Comparison of ENCODE assay signal across 8 cellular contexts in the genomic region with DNA sequence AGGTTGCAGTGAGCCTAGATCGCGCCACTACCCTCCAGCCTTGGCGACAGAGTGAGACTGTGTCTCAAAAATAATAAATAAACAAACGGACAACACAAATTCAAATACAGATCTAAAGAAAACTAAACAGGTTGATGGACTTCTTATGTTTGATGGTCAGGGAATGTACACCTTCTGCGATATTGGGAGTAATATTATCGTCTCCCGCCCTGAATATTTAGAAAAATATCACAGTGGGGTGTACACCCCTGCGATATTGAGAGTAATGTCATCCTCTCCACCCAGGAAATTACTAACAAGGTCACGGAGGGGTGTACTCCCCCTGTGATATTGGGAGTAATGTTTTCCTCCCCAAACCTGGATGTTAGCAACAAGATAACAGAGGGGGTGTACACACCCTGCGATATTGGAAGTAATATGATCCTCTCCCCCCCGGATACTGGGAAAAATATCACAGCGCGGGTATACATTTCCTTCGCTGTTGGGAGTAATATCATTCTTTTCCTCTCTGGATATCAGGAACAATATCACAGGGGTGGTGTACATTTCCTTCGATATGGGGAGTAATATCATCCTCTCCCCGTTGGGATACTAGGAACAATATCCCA. TPM values are rescaled to one million over a fixed set of nuclear protein-coding genes. Genes with fewer than 3 reads are reported as not detected.
DNase-seq lines count a peak whose midpoint lies in the region; ATAC-seq and TF ChIP-seq lines count a peak whose summit lies in the region.

No MANE protein-coding gene starts in this region.

- no peaks in the 10 kb centered on the region for H3K9me3 Mint-ChIP-seq in Caco-2 (ENCODE audit: unreplicated experiment)

- H3K4me2 ChIP-seq in PC-9 (peak overlapping the region; percentile 92), parathyroid adenoma (ENCODE audit: low read length) (peak overlapping the region; percentile 98)

- CTCF ChIA-PET in Caco-2 (lab: Charles Lee), result no interaction called here
- CTCF ChIA-PET in PC-9 (lab: Charles Lee), result no interaction called here

- H3K27me3 ChIP-seq in Caco-2 (replicated peaks; ENCODE audit: control insufficient read depth, insufficient read depth, low read length) (no peaks in the 10 kb centered on the region), PC-9 (ENCODE audit: insufficient read depth, low read depth) (no peaks in the 10 kb centered on the region), parathyroid adenoma (ENCODE audit: control insufficient read depth, insufficient read depth, low read length) (no peaks in the 10 kb centered on the region)

- no peak overlapping the region for H3K27ac ChIP-seq in PC-9
- H3K27ac ChIP-seq in epithelial cell of prostate, result peak overlapping the region; percentile 92
- peak overlapping the region; percentile 96 for H3K27ac ChIP-seq in parathyroid adenoma

- peaks cover 15% of the 10 kb centered on the region; the same call in 1 of the 2 replicates for H3F3A ChIP-seq in PC-9 (ENCODE audit: insufficient read depth, low read depth)

- H3K4me1 ChIP-seq in Caco-2 (0 out of 2 replicates have a peak, but pooled peaks cover 6% of the 10 kb centered on the region), PC-9 (replicated peaks; ENCODE audit: insufficient read depth) (peaks cover 8% of the 10 kb centered on the region; the same call in 1 of the 2 replicates), parathyroid adenoma (no peaks in the 10 kb centered on the region)

- H3K36me3 Mint-ChIP-seq in Caco-2 (ENCODE audit: insufficient read depth, unreplicated experiment), result peaks cover 12% of the 10 kb centered on the region

- no peaks in the 10 kb centered on the region for H3K9me3 ChIP-seq in Caco-2
- H3K9me3 ChIP-seq in PC-9 (ENCODE audit: insufficient read depth, low read depth), result no peaks in the 10 kb centered on the region
- H3K9me3 ChIP-seq in parathyroid adenoma (ENCODE audit: control insufficient read depth, low read length), result no peaks in the 10 kb centered on the region

- H4K20me1 ChIP-seq in PC-9 (ENCODE audit: insufficient read depth), result no peaks in the 10 kb centered on the region

- peak overlapping the region; percentile 79 for H3K4me3 Mint-ChIP-seq in Caco-2 (ENCODE audit: unreplicated experiment)

- H3K36me3 ChIP-seq in Caco-2 (ENCODE audit: control insufficient read depth, insufficient read depth, low read length) (no peaks in the 10 kb centered on the region), PC-9 (ENCODE audit: low read depth) (no peaks in the 10 kb centered on the region), parathyroid adenoma (ENCODE audit: control insufficient read depth, insufficient read depth, low read length) (no peaks in the 10 kb centered on the region)

- no peaks in the 10 kb centered on the region for H3K9me2 ChIP-seq in PC-9 (ENCODE audit: insufficient read depth)

- POLR2A ChIA-PET in Caco-2 (lab: Charles Lee) (no interaction called here), PC-9 (lab: Charles Lee; ENCODE audit: unreplicated experiment) (no interaction called here)

- H2AFZ ChIP-seq in PC-9 (peak overlapping the region; percentile 96), parathyroid adenoma (peak overlapping the region; percentile 84)

- intact Hi-C loops in Caco-2 (cut with micrococcal nuclease; ENCODE audit: unreplicated experiment), result no loop called here
- intact Hi-C loops in PC-9 (cut with micrococcal nuclease; ENCODE audit: unreplicated experiment), result no loop called here

- DNase-seq in Caco-2 (no peak), PC-9 (no peak), epithelial cell of prostate (ENCODE audit: low read depth, low spot score) (no peak), NCI-H345 (lab: John Stamatoyannopoulos, UW) (no peak), putamen (ENCODE audit: low spot score) (no peak)

- no peak for ATAC-seq in GM21576 (IDR thresholded peaks at IDR 0.05; ENCODE audit: unreplicated experiment)
- ATAC-seq in GM21717 (IDR thresholded peaks at IDR 0.05; ENCODE audit: unreplicated experiment), result no peak

- TF ChIP-seq CTCF in Caco-2 (IDR thresholded peaks at IDR 0.05; ENCODE audit: insufficient read depth in 1 of 2, low read depth in 1 of 2, low read length in 1 of 2, severe bottlenecking in 1 of 2, unreplicated experiment in 1 of 2) (no peak), PC-9 (conservative IDR thresholded peaks at IDR 0.05) (no peak), parathyroid adenoma (IDR thresholded peaks at IDR 0.05) (no peak)

- peak overlapping the region; percentile 98 for H3K27ac Mint-ChIP-seq in Caco-2 (ENCODE audit: unreplicated experiment)

- H3K9ac ChIP-seq in parathyroid adenoma, result no peak overlapping the region

- H3K4me1 Mint-ChIP-seq in Caco-2 (ENCODE audit: low read depth, unreplicated experiment), result no peaks in the 10 kb centered on the region

- BruUV-seq in Caco-2 (replicated peaks; lab: Mats Ljungman, UMichigan) (no TSS peak), PC-9 (replicated peaks; lab: Mats Ljungman, UMichigan) (no TSS peak)

- H3K27me3 Mint-ChIP-seq in Caco-2 (ENCODE audit: insufficient read depth, unreplicated experiment), result peaks cover 3% of the 10 kb centered on the region

- H3K79me2 ChIP-seq in PC-9 (ENCODE audit: low read depth), result peaks cover 22% of the 10 kb centered on the region
- H3K79me2 ChIP-seq in parathyroid adenoma, result peaks cover 5% of the 10 kb centered on the region

- H3K4me3 ChIP-seq in Caco-2 (ENCODE audit: low read depth, low read length) (peak overlapping the region; percentile 93), PC-9 (peak overlapping the region; percentile 90), parathyroid adenoma (ENCODE audit: low read depth, low read length) (peak overlapping the region; percentile 84)

RNA-seq across cellular contexts. Expression of gene CFAP298, which starts 1.4 kb away (rescaled TPM):
- total RNA-seq in Caco-2 (2022) (54.5 and 61.2 TPM in 2 replicates), PC-9 (2021) (31.2 and 35.5 TPM in 2 replicates)

RNA-seq across cellular contexts. Expression of gene TCP10L, which starts 28.2 kb away (rescaled TPM):
- total RNA-seq in Caco-2 (2022) (0.19 TPM in 1 of 2 replicates, not detected in the other), PC-9 (2021) (0.68 TPM in 1 of 2 replicates, not detected in the other)
